Comparison of ENCODE assay signal across 12 cellular contexts in genomic region chr7:607938-608337, GRCh38.
DNase-seq lines count a peak whose midpoint lies in the region; ATAC-seq and TF ChIP-seq lines count a peak whose summit lies in the region.
"Had no signal": no experiment of that assay in that cellular context is flagged by ENCODE, and none has a peak within 500 bp of the region (broad histone marks: within the 10 kb centered on the region; RNA-seq: fewer than 3 reads in every experiment).

No MANE protein-coding gene starts in this region.

- no peak for ATAC-seq in activated CD8-positive, alpha-beta T cell treated with anti-CD3 and anti-CD28 coated beads, Interleukin-2, amount 10 ng/mL, durations not matched to agents 7 days and 5 days
- ATAC-seq in HG02938 (IDR thresholded peaks at IDR 0.05; ENCODE audit: unreplicated experiment) = no peak
- ATAC-seq: activated CD4-positive, CD25-positive, alpha-beta regulatory T cell treated with anti-CD3 and anti-CD28 coated beads, Interleukin-2, amount 50 U/mL, for 24 hours; mucosa of descending colon had no signal

- H3K36me3 Mint-ChIP-seq in activated CD8-positive, alpha-beta T cell treated with anti-CD3 and anti-CD28 coated beads, Interleukin-2, amount 10 ng/mL, durations not matched to agents 7 days and 5 days (ENCODE audit: low read depth) = peaks cover 59% of the 10 kb centered on the region

- H3K36me3 ChIP-seq in stomach = peaks cover 0 to 21% (median 12%) of the 10 kb centered on the region in 4 donors
- no peaks in the 10 kb centered on the region for H3K36me3 ChIP-seq in transverse colon
- H3K36me3 ChIP-seq: adrenal gland had no signal

- H3K4me3 Mint-ChIP-seq in activated CD8-positive, alpha-beta T cell treated with anti-CD3 and anti-CD28 coated beads, Interleukin-2, amount 10 ng/mL, durations not matched to agents 7 days and 5 days = peak overlapping the region; percentile 65

- H3K27me3 ChIP-seq in stomach = no peaks in the 10 kb centered on the region
- H3K27me3 ChIP-seq in transverse colon = no peaks in the 10 kb centered on the region
- H3K27me3 ChIP-seq: adrenal gland had no signal

- no peak for TF ChIP-seq EP300 in stomach (IDR thresholded peaks at IDR 0.05)
- TF ChIP-seq EP300 in transverse colon (IDR thresholded peaks at IDR 0.05; ENCODE audit: low read depth) = no peak

- H3K27ac Mint-ChIP-seq in activated CD8-positive, alpha-beta T cell treated with anti-CD3 and anti-CD28 coated beads, Interleukin-2, amount 10 ng/mL, durations not matched to agents 7 days and 5 days = peak overlapping the region; percentile 95

- H3K4me1 ChIP-seq in stomach = peaks cover under 1 to 32% (median 7%) of the 10 kb centered on the region in 4 donors
- H3K4me1 ChIP-seq in transverse colon = peaks cover 0 to 12% (median 0%) of the 10 kb centered on the region in 4 donors

- CTCF ChIA-PET in activated CD8-positive, alpha-beta T cell treated with anti-CD3 and anti-CD28 coated beads, Interleukin-2, amount 10 ng/mL, durations not matched to agents 7 days and 5 days (lab: Charles Lee) = no interaction called here

- WGBS in stomach, 5 donors = 83 to 89% (median 85%) methylated on average over 13 of the region's 13 CpGs
- WGBS in transverse colon (ENCODE audit: low coverage in 1 of 2), 2 donors = 79 to 80% methylated on average over 1 to 13 of the region's 13 CpGs

- no peaks in the 10 kb centered on the region for H3K9me3 Mint-ChIP-seq in activated CD8-positive, alpha-beta T cell treated with anti-CD3 and anti-CD28 coated beads, Interleukin-2, amount 10 ng/mL, durations not matched to agents 7 days and 5 days (ENCODE audit: insufficient read depth)

- POLR2A ChIA-PET in activated CD8-positive, alpha-beta T cell treated with anti-CD3 and anti-CD28 coated beads, Interleukin-2, amount 10 ng/mL, durations not matched to agents 7 days and 5 days (lab: Charles Lee) = interaction anchor here (3.7 kb wide), 1 partner anchor 11 kb away, joined by 29 read pairs; no protein-coding TSS in a partner anchor

- TF ChIP-seq CTCF in stomach (IDR thresholded peaks at IDR 0.05) (no peak), transverse colon (IDR thresholded peaks at IDR 0.05) (no peak)

- no peak overlapping the region for H3K4me3 ChIP-seq in stomach
- H3K4me3 ChIP-seq in transverse colon = no peak overlapping the region
- H3K4me3 ChIP-seq: adrenal gland, mucosa of descending colon had no signal

- in situ Hi-C loops in transverse colon (cut with MboI; ENCODE audit: low pct_ligation_motif_present in 1 of 4, low pct_unique_long_range_greater_than_20kb in 1 of 4, low sequenced_read_pairs in 3 of 4) = no loop called here

- intact Hi-C loops in stomach (cut with DNase I; ENCODE audit: low total_unique reads) (no loop called here), transverse colon (cut with DNase I; ENCODE audit: low total_unique reads) (no loop called here)

- peak; percentile 61 for DNase-seq in activated effector memory CD4-positive, alpha-beta T cell treated with anti-CD3 and anti-CD28 coated beads, Interleukin-2, amount 50 U/mL, for 16 hours
- DNase-seq in activated effector memory CD4-positive, alpha-beta T cell treated with Interleukin-2 at 50 U/mL for 16 hours = no peak
- DNase-seq in activated CD8-positive, alpha-beta T cell treated with anti-CD3 and anti-CD28 coated beads, Interleukin-2, amount 10 ng/mL, durations not matched to agents 7 days and 5 days = peak; percentile 42
- peak; percentile 74 for DNase-seq in left kidney (ENCODE audit: low read depth, low spot score)
- no peak for DNase-seq in stomach
- no peak for DNase-seq in COR-L47 (lab: John Stamatoyannopoulos, UW)
- no peak for DNase-seq in transverse colon
- DNase-seq: adrenal gland, SK-N-SH had no signal

- H3K27ac ChIP-seq in stomach = peak overlapping the region in 3 of 5 donors; percentile 2 to 22 (median 15)
- H3K27ac ChIP-seq in transverse colon = peak overlapping the region in 1 of 4 donors; percentile 16

- no peak for TF ChIP-seq POLR2A in stomach (IDR thresholded peaks at IDR 0.05)
- TF ChIP-seq POLR2A in transverse colon (IDR thresholded peaks at IDR 0.05) = no peak

- no peaks in the 10 kb centered on the region for H3K27me3 Mint-ChIP-seq in activated CD8-positive, alpha-beta T cell treated with anti-CD3 and anti-CD28 coated beads, Interleukin-2, amount 10 ng/mL, durations not matched to agents 7 days and 5 days (ENCODE audit: low read depth)

- H3K4me1 Mint-ChIP-seq in activated CD8-positive, alpha-beta T cell treated with anti-CD3 and anti-CD28 coated beads, Interleukin-2, amount 10 ng/mL, durations not matched to agents 7 days and 5 days (ENCODE audit: low read depth) = peaks cover 84% of the 10 kb centered on the region

- H3K9me3 ChIP-seq in stomach = no peaks in the 10 kb centered on the region
- no peaks in the 10 kb centered on the region for H3K9me3 ChIP-seq in transverse colon
- H3K9me3 ChIP-seq: adrenal gland, mucosa of descending colon, SK-N-SH had no signal

Comparison
In these comparisons a context has a peak if more than half of its experiments do, and no peak if none do; other contexts are left out.
1. DNase-seq: peak in activated effector memory CD4-positive, alpha-beta T cell treated with anti-CD3 and anti-CD28 coated beads, Interleukin-2, amount 50 U/mL, for 16 hours (single experiment), activated CD8-positive, alpha-beta T cell treated with anti-CD3 and anti-CD28 coated beads, Interleukin-2, amount 10 ng/mL, durations not matched to agents 7 days and 5 days (single experiment) and left kidney (single experiment); none in activated effector memory CD4-positive, alpha-beta T cell treated with Interleukin-2 at 50 U/mL for 16 hours (single experiment), stomach (single experiment), COR-L47 (single experiment) and transverse colon (single experiment).